ENCODE assay signal across 8 cellular contexts in the genomic region with DNA sequence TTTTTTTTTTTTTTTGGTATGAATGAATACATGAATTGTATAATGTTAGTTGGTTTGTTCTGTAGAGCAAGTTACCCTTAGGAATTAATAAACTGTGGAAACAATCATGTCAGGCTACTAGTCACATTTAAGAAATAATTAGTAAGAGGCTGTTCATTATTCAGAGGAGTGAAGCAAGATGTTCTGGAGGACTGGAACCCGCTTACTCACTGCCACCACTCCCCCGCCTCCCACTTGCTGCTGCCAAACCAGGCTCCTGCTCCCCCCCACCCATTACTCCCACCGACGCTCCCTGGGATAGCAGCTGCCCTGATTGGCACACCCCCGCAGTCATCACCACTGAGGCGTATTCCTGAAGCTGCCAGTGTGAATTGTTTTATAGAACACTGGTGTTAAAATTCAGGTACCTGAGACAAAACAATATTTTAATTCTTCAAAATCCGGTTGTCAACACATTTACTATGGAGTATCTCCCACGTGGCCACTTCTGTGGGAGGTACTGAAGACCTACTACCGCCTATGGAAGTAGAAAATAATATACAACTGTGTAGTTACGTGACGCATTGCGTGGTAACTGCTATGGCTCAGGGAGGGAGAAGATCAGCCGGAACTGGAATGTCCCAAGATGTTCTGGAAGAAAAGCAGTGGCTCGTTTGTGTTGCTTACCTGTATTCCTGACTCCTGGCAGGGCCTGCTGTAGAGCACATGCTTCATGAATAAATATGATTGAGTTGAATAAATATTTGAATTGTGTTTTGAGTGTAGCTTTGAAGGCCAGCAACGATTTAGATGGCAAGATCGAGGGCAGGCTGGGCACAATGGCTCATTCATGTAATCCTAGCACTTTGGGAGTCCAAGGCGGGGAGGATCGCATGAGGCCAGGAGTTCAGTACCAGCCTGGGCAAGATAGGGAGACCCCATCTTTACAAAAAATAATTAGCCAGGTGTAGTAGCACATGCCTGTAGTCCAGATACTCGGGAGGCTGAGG. TPM values are rescaled to one million over a fixed set of nuclear protein-coding genes. Genes with fewer than 3 reads are reported as not detected.
DNase-seq lines count a peak whose midpoint lies in the region; ATAC-seq and TF ChIP-seq lines count a peak whose summit lies in the region.

No MANE protein-coding gene starts in this region.

- TF ChIP-seq POLR2A in suprapubic skin (IDR thresholded peaks at IDR 0.05) = no peak

- ATAC-seq in activated T-helper 17 cell treated with anti-CD3 and anti-CD28 coated beads, Interleukin-2, amount 50 U/mL, for 72 hours (replicated peaks) = no peak

- H3K27me3 Mint-ChIP-seq in activated naive CD4-positive, alpha-beta T cell treated with anti-CD3 and anti-CD28 coated beads, Interleukin-2, amount 10 ng/mL, durations not matched to agents 7 days and 5 days = no peaks in the 10 kb centered on the region
- H3K27me3 Mint-ChIP-seq in activated T-helper 17 cell treated with anti-CD3 and anti-CD28 coated beads, Interleukin-2, amount 50 U/mL, for 72 hours = no peaks in the 10 kb centered on the region

- peaks cover 16% of the 10 kb centered on the region for H3K4me1 ChIP-seq in iPS-18a (ENCODE audit: control insufficient read depth, low read depth, low read length)
- peaks cover 32% of the 10 kb centered on the region for H3K4me1 ChIP-seq in suprapubic skin

- no peaks in the 10 kb centered on the region for H3K27me3 ChIP-seq in iPS-18a (ENCODE audit: control insufficient read depth, insufficient read depth, low read length)
- H3K27me3 ChIP-seq in suprapubic skin = no peaks in the 10 kb centered on the region

- H3K27ac ChIP-seq in iPS-18a (ENCODE audit: low read length) (no peak overlapping the region), suprapubic skin (peak overlapping the region; percentile 98)

- peaks cover 31% of the 10 kb centered on the region for H3K4me1 Mint-ChIP-seq in activated naive CD4-positive, alpha-beta T cell treated with anti-CD3 and anti-CD28 coated beads, Interleukin-2, amount 10 ng/mL, durations not matched to agents 7 days and 5 days
- H3K4me1 Mint-ChIP-seq in activated T-helper 17 cell treated with anti-CD3 and anti-CD28 coated beads, Interleukin-2, amount 50 U/mL, for 72 hours = peaks cover 5% of the 10 kb centered on the region

- H3K9me3 Mint-ChIP-seq in activated naive CD4-positive, alpha-beta T cell treated with anti-CD3 and anti-CD28 coated beads, Interleukin-2, amount 10 ng/mL, durations not matched to agents 7 days and 5 days = no peaks in the 10 kb centered on the region
- H3K9me3 Mint-ChIP-seq in activated T-helper 17 cell treated with anti-CD3 and anti-CD28 coated beads, Interleukin-2, amount 50 U/mL, for 72 hours = no peaks in the 10 kb centered on the region

- peaks cover 40% of the 10 kb centered on the region for H3K36me3 ChIP-seq in iPS-18a (ENCODE audit: control insufficient read depth, low read depth, low read length)
- peaks cover 28% of the 10 kb centered on the region for H3K36me3 ChIP-seq in suprapubic skin

- H3K4me3 ChIP-seq in iPS-18a (ENCODE audit: low read length) = peak overlapping the region; percentile 82
- H3K4me3 ChIP-seq in suprapubic skin = peak overlapping the region; percentile 98

- peaks cover 5% of the 10 kb centered on the region for H3K36me3 Mint-ChIP-seq in activated naive CD4-positive, alpha-beta T cell treated with anti-CD3 and anti-CD28 coated beads, Interleukin-2, amount 10 ng/mL, durations not matched to agents 7 days and 5 days
- H3K36me3 Mint-ChIP-seq in activated T-helper 17 cell treated with anti-CD3 and anti-CD28 coated beads, Interleukin-2, amount 50 U/mL, for 72 hours (ENCODE audit: low read depth) = peaks cover 41% of the 10 kb centered on the region

- H3K27ac Mint-ChIP-seq in activated naive CD4-positive, alpha-beta T cell treated with anti-CD3 and anti-CD28 coated beads, Interleukin-2, amount 10 ng/mL, durations not matched to agents 7 days and 5 days = peak overlapping the region; percentile 89
- peak overlapping the region; percentile 85 for H3K27ac Mint-ChIP-seq in activated T-helper 17 cell treated with anti-CD3 and anti-CD28 coated beads, Interleukin-2, amount 50 U/mL, for 72 hours

- no peak for DNase-seq in activated naive CD4-positive, alpha-beta T cell treated with anti-CD3 and anti-CD28 coated beads, Interleukin-2, amount 10 ng/mL, durations not matched to agents 7 days and 5 days
- no peak for DNase-seq in activated naive CD4-positive, alpha-beta T cell treated with Interleukin-2 at 50 U/mL for 16 hours
- DNase-seq in suprapubic skin (ENCODE audit: low spot score in 2 of 2) (peak in 1 of 2 donors; percentile 81), NK-92 (lab: John Stamatoyannopoulos, UW; ENCODE audit: unreplicated experiment) (no peak), NCI-H1105 (lab: John Stamatoyannopoulos, UW) (no peak), HEK293T (ENCODE audit: extremely low spot score) (no peak)

- WGBS in suprapubic skin = 71% methylated on average over 19 of the region's 19 CpGs

- no peak for TF ChIP-seq CTCF in suprapubic skin (IDR thresholded peaks at IDR 0.05)

- CTCF ChIA-PET in activated naive CD4-positive, alpha-beta T cell treated with anti-CD3 and anti-CD28 coated beads, Interleukin-2, amount 10 ng/mL, durations not matched to agents 7 days and 5 days (lab: Charles Lee) = interaction anchor here (0.6 kb wide), 1 partner anchor 1591 kb away, joined by 3 read pairs; no protein-coding TSS in a partner anchor
- CTCF ChIA-PET in HEK293T (lab: Yijun Ruan, JAX) = no interaction called here

- POLR2A ChIA-PET in HEK293T (lab: Yijun Ruan, JAX) = no interaction called here

- peak overlapping the region; percentile 83 for H3K4me3 Mint-ChIP-seq in activated naive CD4-positive, alpha-beta T cell treated with anti-CD3 and anti-CD28 coated beads, Interleukin-2, amount 10 ng/mL, durations not matched to agents 7 days and 5 days
- H3K4me3 Mint-ChIP-seq in activated T-helper 17 cell treated with anti-CD3 and anti-CD28 coated beads, Interleukin-2, amount 50 U/mL, for 72 hours = peak overlapping the region; percentile 81

- TF ChIP-seq EP300 in suprapubic skin (IDR thresholded peaks at IDR 0.05) = no peak

- H3K9ac ChIP-seq in iPS-18a (ENCODE audit: low read length) = no peak overlapping the region

- H3K9me3 ChIP-seq in iPS-18a (ENCODE audit: control insufficient read depth, low read depth, low read length) = no peaks in the 10 kb centered on the region
- no peaks in the 10 kb centered on the region for H3K9me3 ChIP-seq in suprapubic skin

TF ChIP-seq in HEK293T, 16 proteins besides CTCF, POLR2A, EP300 and RAD21:
- TF ChIP-seq SP1 (IDR thresholded peaks at IDR 0.05) (no peak), L3MBTL2 (conservative IDR thresholded peaks at IDR 0.05) (no peak), ZNF384 (IDR thresholded peaks at IDR 0.05) (no peak), FOXA1 (IDR thresholded peaks at IDR 0.05) (no peak), FOXM1 (IDR thresholded peaks at IDR 0.05; ENCODE audit: borderline replicate concordance) (no peak), CTBP1 (IDR thresholded peaks at IDR 0.05; ENCODE audit: borderline replicate concordance) (no peak), LEF1 (IDR thresholded peaks at IDR 0.05; ENCODE audit: borderline replicate concordance) (no peak)

RNA-seq across cellular contexts. Expression of gene DPY19L3, which starts 1.7 kb away (rescaled TPM):
- total RNA-seq in activated T-helper 17 cell treated with anti-CD3 and anti-CD28 coated beads, Interleukin-2, amount 50 U/mL, for 72 hours = 10 to 100 TPM; 14.8 to 15.0 TPM
- total RNA-seq in suprapubic skin = 10 to 100 TPM; 10.1 to 32.0 (median 15.2) TPM
